8 cellular contexts compared by ENCODE assay signal in the genomic region with DNA sequence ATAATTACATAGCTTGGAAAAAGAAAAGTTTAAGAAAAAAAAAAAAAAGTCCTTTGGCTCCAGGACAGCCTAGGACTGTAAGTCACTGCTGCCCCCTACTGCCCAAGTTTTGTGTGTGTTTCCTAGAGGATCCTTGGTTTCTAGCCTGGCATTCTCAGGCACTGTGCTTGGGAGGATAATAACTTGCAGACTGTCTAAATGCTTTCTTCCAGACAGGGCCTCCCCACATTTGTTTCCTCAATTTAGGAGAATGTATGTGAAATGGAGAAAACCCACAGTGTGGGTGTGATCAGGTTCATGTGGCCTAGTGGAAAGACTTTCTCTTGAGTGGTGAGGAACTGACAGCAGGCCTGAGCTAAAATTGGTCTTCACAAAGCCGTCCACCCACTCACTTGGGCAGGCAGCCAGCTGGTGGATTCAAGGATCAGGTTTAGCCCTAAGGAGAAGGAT.
A peak's percentile ranks its signal among the peaks of the same experiment; 100 is the strongest.
DNase-seq lines count a peak whose midpoint lies in the region; ATAC-seq and TF ChIP-seq lines count a peak whose summit lies in the region.

No MANE protein-coding gene starts in this region.

- H2AFZ ChIP-seq in IMR-90 (replicated peaks; ENCODE audit: low read length, poor library complexity): no peak overlapping the region
- H2AFZ ChIP-seq in OCI-LY1 (ENCODE audit: low read length): no peak overlapping the region

- H4K91ac ChIP-seq in IMR-90 (ENCODE audit: insufficient read depth, low read depth, low read length): no peak overlapping the region

- peaks cover 5% of the 10 kb centered on the region for H3K36me3 Mint-ChIP-seq in progenitor cell of endocrine pancreas (ENCODE audit: insufficient read depth)

- in situ Hi-C loops in IMR-90 (cut with MboI; ENCODE audit: low sequenced_read_pairs): loop anchor here (5.0 to 10.0 kb wide), 3 partner anchors 156 to 589 kb away; no protein-coding TSS in a partner anchor

- H3K4ac ChIP-seq in IMR-90 (ENCODE audit: low read depth, low read length): no peak overlapping the region

- BruUV-seq in IMR-90 (replicated peaks; lab: Mats Ljungman, UMichigan): no TSS peak

- H3K4me3 Mint-ChIP-seq in progenitor cell of endocrine pancreas (ENCODE audit: low read depth): no peak overlapping the region

- H3F3A ChIP-seq in OCI-LY1 (ENCODE audit: insufficient read depth, low read length): no peaks in the 10 kb centered on the region

- no peak overlapping the region for H2AK5ac ChIP-seq in IMR-90 (ENCODE audit: low read depth, low read length)

- H4K20me1 ChIP-seq in IMR-90 (ENCODE audit: insufficient read depth, low read length) (peaks cover 5% of the 10 kb centered on the region; the same call in 1 of the 2 replicates), OCI-LY1 (ENCODE audit: insufficient read depth, low read length) (no peaks in the 10 kb centered on the region)

- H3K4me1 ChIP-seq in IMR-90 (ENCODE audit: control insufficient read depth, insufficient read depth, low read length): no peaks in the 10 kb centered on the region
- H3K4me1 ChIP-seq in OCI-LY1 (ENCODE audit: insufficient read depth, low read length, severe bottlenecking): no peaks in the 10 kb centered on the region

- peak; percentile 85 for ATAC-seq in IMR-90 (ENCODE audit: low read depth)
- no peak for ATAC-seq in GM19467 (IDR thresholded peaks at IDR 0.05; ENCODE audit: unreplicated experiment)

- H3K27me3 ChIP-seq in IMR-90 (ENCODE audit: control insufficient read depth, insufficient read depth, low read length): no peaks in the 10 kb centered on the region
- H3K27me3 ChIP-seq in OCI-LY1 (ENCODE audit: insufficient read depth, low read length): no peaks in the 10 kb centered on the region

- H3K9me2 ChIP-seq in OCI-LY1 (ENCODE audit: low read depth, low read length): no peaks in the 10 kb centered on the region

- dilution Hi-C loops in IMR-90 (cut with HindIII; ENCODE audit: low sequenced_read_pairs, unreplicated experiment): no loop called here

- no peak overlapping the region for H2BK15ac ChIP-seq in IMR-90 (ENCODE audit: low read depth, low read length)

- H3K4me2 ChIP-seq in IMR-90 (ENCODE audit: low read depth, low read length): no peak overlapping the region
- no peak overlapping the region for H3K4me2 ChIP-seq in OCI-LY1 (ENCODE audit: low read length)

- H3K4me1 Mint-ChIP-seq in progenitor cell of endocrine pancreas (ENCODE audit: low read depth): peaks cover 21% of the 10 kb centered on the region

- H3K36me3 ChIP-seq in IMR-90 (ENCODE audit: control insufficient read depth, insufficient read depth, low read length) (no peaks in the 10 kb centered on the region), OCI-LY1 (ENCODE audit: insufficient read depth, low read length) (no peaks in the 10 kb centered on the region)

- H3K9ac ChIP-seq in IMR-90 (ENCODE audit: low read depth, low read length) (no peak overlapping the region), OCI-LY1 (ENCODE audit: low read length) (no peak overlapping the region)

- POLR2A ChIA-PET in IMR-90 (lab: Charles Lee; ENCODE audit: unreplicated experiment): no interaction called here

- WGBS in IMR-90 (ENCODE audit: extremely low coverage in 2 of 2, insufficient read length in 1 of 2), 2 experiments: no CpG with 5 or more reads among the region's 1 CpG

- no peak overlapping the region for H3K56ac ChIP-seq in IMR-90 (ENCODE audit: extremely low read depth, insufficient read depth, low read length)

- H3K79me2 ChIP-seq in OCI-LY1 (ENCODE audit: insufficient read depth, low read length): no peaks in the 10 kb centered on the region

- DNase-seq in NCI-H1436 (lab: John Stamatoyannopoulos, UW) (peak; percentile 43), NCI-H1436 treated with DMSO at 0.1 percent for 48 hours (lab: John Stamatoyannopoulos, UW) (no peak), IMR-90 (peak; percentile 83), glomerular endothelial cell (ENCODE audit: extremely low read depth, low read depth, low spot score) (peak; percentile 75), progenitor cell of endocrine pancreas (ENCODE audit: low spot score, unreplicated experiment) (peak; percentile 66)
- DNase-seq in activated gamma-delta T cell treated with anti-CD3 and anti-CD28 coated beads, Interleukin-2, amount 50 U/mL, for 16 hours (ENCODE audit: low read depth): peak; percentile 10

- H2BK5ac ChIP-seq in IMR-90 (ENCODE audit: low read depth, low read length, poor library complexity, severe bottlenecking): no peak overlapping the region

- H2BK20ac ChIP-seq in IMR-90 (ENCODE audit: low read depth, low read length): no peak overlapping the region

- H3K9me1 ChIP-seq in IMR-90 (ENCODE audit: insufficient read depth, low read length): no peaks in the 10 kb centered on the region

- H2AK9ac ChIP-seq in IMR-90 (replicated peaks; ENCODE audit: low read depth, low read length, poor library complexity): no peak overlapping the region

- TF ChIP-seq POLR2A in IMR-90 (IDR thresholded peaks at IDR 0.05; ENCODE audit: low read depth, low read length): no peak

- H3K14ac ChIP-seq in IMR-90 (replicated peaks; ENCODE audit: low read depth, low read length): no peak overlapping the region

- H3K23ac ChIP-seq in IMR-90 (ENCODE audit: low read depth, low read length): no peak overlapping the region

- no peaks in the 10 kb centered on the region for H3K27me3 Mint-ChIP-seq in progenitor cell of endocrine pancreas

- no peak overlapping the region for H3K27ac Mint-ChIP-seq in progenitor cell of endocrine pancreas

- no peaks in the 10 kb centered on the region for H3K9me3 Mint-ChIP-seq in progenitor cell of endocrine pancreas (ENCODE audit: low read depth)

- TF ChIP-seq RAD21 in IMR-90 (IDR thresholded peaks at IDR 0.05; ENCODE audit: low read length): peak; percentile 89

- H3K18ac ChIP-seq in IMR-90 (ENCODE audit: low read depth, low read length): no peak overlapping the region

- H4K8ac ChIP-seq in IMR-90 (ENCODE audit: low read depth in 2 of 2, low read length in 2 of 2): no peak overlapping the region

- H3K79me1 ChIP-seq in IMR-90 (ENCODE audit: low read depth in 1 of 2, low read length in 2 of 2): peaks cover 8 to 14% of the 10 kb centered on the region in 2 experiments; a peak in 2 of 4 replicates

- TF ChIP-seq CTCF in IMR-90 (conservative IDR thresholded peaks at IDR 0.05; ENCODE audit: low read depth, low read length) (peak; percentile 84), OCI-LY1 (IDR thresholded peaks at IDR 0.05; ENCODE audit: low read length) (peak; percentile 73), progenitor cell of endocrine pancreas (IDR thresholded peaks at IDR 0.05; ENCODE audit: unreplicated experiment) (peak; percentile 89)

- H3K27ac ChIP-seq in IMR-90 (ENCODE audit: insufficient read depth, low read length) (no peak overlapping the region), OCI-LY1 (ENCODE audit: low read depth, low read length, poor library complexity, severe bottlenecking) (no peak overlapping the region)

- CTCF ChIA-PET in IMR-90 (lab: Yijun Ruan, JAX): interaction anchor here (0.6 to 2.0 kb wide), 20 partner anchors 8 to 344 kb away, joined by 3 to 13 read pairs (median 4); no protein-coding TSS in a partner anchor

- H3K4me3 ChIP-seq in IMR-90 (ENCODE audit: insufficient read depth, low read depth, low read length) (no peak overlapping the region), OCI-LY1 (ENCODE audit: low read depth, low read length, poor library complexity, severe bottlenecking) (no peak overlapping the region)

- intact Hi-C loops in IMR-90 (cut with micrococcal nuclease): loop anchor here (1.0 to 10.0 kb wide), 7 partner anchors 161 to 829 kb away; no protein-coding TSS in a partner anchor

- H3K9me3 ChIP-seq in IMR-90 (ENCODE audit: control insufficient read depth, insufficient read depth, low read length) (no peaks in the 10 kb centered on the region), OCI-LY1 (ENCODE audit: low read length) (no peaks in the 10 kb centered on the region)

- H4K5ac ChIP-seq in IMR-90 (ENCODE audit: low read depth, low read length): no peak overlapping the region

- H2BK120ac ChIP-seq in IMR-90 (ENCODE audit: low read depth, low read length): no peak overlapping the region

TF ChIP-seq in IMR-90, 13 proteins besides CTCF, POLR2A, EP300 and RAD21:
- no peak for TF ChIP-seq MAFK (IDR thresholded peaks at IDR 0.05; ENCODE audit: low read depth, low read length)
- peak; percentile 76 for TF ChIP-seq SMC3 (IDR thresholded peaks at IDR 0.05; ENCODE audit: low read depth, low read length)
- TF ChIP-seq, protein P1, sequence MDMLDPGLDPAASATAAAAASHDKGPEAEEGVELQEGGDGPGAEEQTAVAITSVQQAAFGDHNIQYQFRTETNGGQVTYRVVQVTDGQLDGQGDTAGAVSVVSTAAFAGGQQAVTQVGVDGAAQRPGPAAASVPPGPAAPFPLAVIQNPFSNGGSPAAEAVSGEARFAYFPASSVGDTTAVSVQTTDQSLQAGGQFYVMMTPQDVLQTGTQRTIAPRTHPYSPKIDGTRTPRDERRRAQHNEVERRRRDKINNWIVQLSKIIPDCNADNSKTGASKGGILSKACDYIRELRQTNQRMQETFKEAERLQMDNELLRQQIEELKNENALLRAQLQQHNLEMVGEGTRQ (IDR thresholded peaks at IDR 0.05; ENCODE audit: low read depth, low read length): no peak
- TF ChIP-seq CEBPB (IDR thresholded peaks at IDR 0.05; ENCODE audit: low read depth, low read length): no peak
